In the genomic region with DNA sequence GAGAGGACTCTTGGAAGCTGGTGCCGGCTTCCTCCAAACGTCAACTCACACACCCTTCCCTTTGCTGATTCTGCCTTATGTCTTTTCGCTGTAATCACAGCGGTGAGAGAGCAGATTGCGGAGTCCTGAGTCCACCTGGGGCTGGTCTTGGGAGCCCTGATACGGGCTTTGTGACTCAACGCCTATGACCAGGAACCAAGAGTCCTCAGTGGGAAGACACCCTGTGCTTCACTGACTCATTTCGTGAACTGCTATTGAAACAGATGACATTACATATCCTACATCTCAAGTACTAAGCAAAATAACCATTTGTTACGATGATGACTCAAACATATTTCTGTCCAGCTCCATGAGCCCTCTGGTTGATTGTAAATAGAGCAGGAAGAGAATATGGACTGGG, we compare ENCODE assay signal across 12 cellular contexts.
DNase-seq lines count a peak whose midpoint lies in the region; ATAC-seq and TF ChIP-seq lines count a peak whose summit lies in the region.
"Had no signal": no experiment of that assay in that cellular context is flagged by ENCODE, and none has a peak within 500 bp of the region (broad histone marks: within the 10 kb centered on the region; RNA-seq: fewer than 3 reads in every experiment).

No MANE protein-coding gene starts in this region.

- peak; percentile 97 for ATAC-seq in IMR-90 (ENCODE audit: low read depth)
- ATAC-seq: sciatic nerve had no signal

- peak overlapping the region; percentile 46 for H2BK120ac ChIP-seq in IMR-90 (ENCODE audit: low read depth, low read length)

- no peak; the same call in 1 of the 2 replicates for TF ChIP-seq RAD21 in IMR-90 (IDR thresholded peaks at IDR 0.05; ENCODE audit: low read length)

- peak overlapping the region; percentile 81 for H3K4me2 ChIP-seq in IMR-90 (ENCODE audit: low read depth, low read length)
- H3K4me2 ChIP-seq: KMS-11 had no signal

- no peaks in the 10 kb centered on the region for H3K9me3 ChIP-seq in IMR-90 (ENCODE audit: control insufficient read depth, insufficient read depth, low read length)
- H3K9me3 ChIP-seq: Peyer's patch had no signal

- H3K27me3 Mint-ChIP-seq in chondrocyte (ENCODE audit: low read depth): no peaks in the 10 kb centered on the region

- H2BK20ac ChIP-seq in IMR-90 (ENCODE audit: low read depth, low read length): peak overlapping the region; percentile 38; the same call in 1 of the 2 replicates

- peaks cover 13% of the 10 kb centered on the region for H3K4me1 ChIP-seq in IMR-90 (ENCODE audit: control insufficient read depth, insufficient read depth, low read length)
- H3K4me1 ChIP-seq: Peyer's patch had no signal

- TF ChIP-seq CTCF in GM10266 (IDR thresholded peaks at IDR 0.05; ENCODE audit: control insufficient read depth, insufficient read depth, low read depth, missing control alignments): no peak
- TF ChIP-seq CTCF in IMR-90 (conservative IDR thresholded peaks at IDR 0.05; ENCODE audit: low read depth, low read length): 0 out of 2 replicates have a peak, but pooled peaks have one; percentile 1
- TF ChIP-seq CTCF in chondrocyte (IDR thresholded peaks at IDR 0.05): no peak
- TF ChIP-seq CTCF in retinal pigment epithelial cell (conservative IDR thresholded peaks at IDR 0.05; ENCODE audit: low read depth, low read length): no peak

- H3K18ac ChIP-seq in IMR-90 (ENCODE audit: low read depth, low read length): no peak overlapping the region

- H2AK5ac ChIP-seq in IMR-90 (ENCODE audit: low read depth, low read length): peak overlapping the region; percentile 78; the same call in 1 of the 2 replicates

- dilution Hi-C loops in IMR-90 (cut with HindIII; ENCODE audit: low sequenced_read_pairs, unreplicated experiment): no loop called here

- peaks cover 12% of the 10 kb centered on the region for H3K4me1 Mint-ChIP-seq in chondrocyte (ENCODE audit: low read depth)

- 52% methylated on average over 6 of the region's 9 CpGs; no CpG with 5 or more reads in 1 of the 2 experiments for WGBS in IMR-90 (ENCODE audit: extremely low coverage in 2 of 2, insufficient read length in 1 of 2), 2 experiments

- peaks cover 11% of the 10 kb centered on the region for H3K9me1 ChIP-seq in IMR-90 (ENCODE audit: insufficient read depth, low read length)

- no peak overlapping the region for H3K4me3 Mint-ChIP-seq in chondrocyte (ENCODE audit: unreplicated experiment)

- in situ Hi-C loops in IMR-90 (cut with MboI; ENCODE audit: low sequenced_read_pairs): no loop called here

- peaks cover 13% of the 10 kb centered on the region for H3K36me3 ChIP-seq in IMR-90 (ENCODE audit: control insufficient read depth, insufficient read depth, low read length)

- peaks cover 5 to 13% of the 10 kb centered on the region in 2 experiments; a peak in 2 of 4 replicates for H3K79me1 ChIP-seq in IMR-90 (ENCODE audit: low read depth in 1 of 2, low read length in 2 of 2)

- H4K5ac ChIP-seq in IMR-90 (ENCODE audit: low read depth, low read length): no peak overlapping the region

- 0 out of 2 replicates have a peak overlapping the region, but pooled peaks have one; percentile 29 for H4K91ac ChIP-seq in IMR-90 (ENCODE audit: insufficient read depth, low read depth, low read length)

- peak overlapping the region; percentile 8; the same call in 1 of the 2 replicates for H3K14ac ChIP-seq in IMR-90 (replicated peaks; ENCODE audit: low read depth, low read length)

- 0 out of 3 replicates have a peak overlapping the region, but pooled peaks have one; percentile 79 for H2BK15ac ChIP-seq in IMR-90 (ENCODE audit: low read depth, low read length)

- H3K27me3 ChIP-seq in IMR-90 (ENCODE audit: control insufficient read depth, insufficient read depth, low read length): no peaks in the 10 kb centered on the region
- H3K27me3 ChIP-seq: Peyer's patch had no signal

- no TSS peak for BruUV-seq in IMR-90 (replicated peaks; lab: Mats Ljungman, UMichigan)

- peak overlapping the region; percentile 95 for H3K27ac Mint-ChIP-seq in chondrocyte (ENCODE audit: unreplicated experiment)

- DNase-seq in GM10266 (ENCODE audit: extremely low spot score) (peak; percentile 65), IMR-90 (peak; percentile 98), chondrocyte (ENCODE audit: low spot score) (no peak), retinal pigment epithelial cell (ENCODE audit: low read depth) (peak; percentile 36), NCI-H146 (lab: John Stamatoyannopoulos, UW) (no peak), NCI-H2081 treated with DMSO at 0.1 percent for 48 hours (lab: John Stamatoyannopoulos, UW) (no peak), SW 1271 (lab: John Stamatoyannopoulos, UW) (no peak)
- DNase-seq: activated CD4-positive, CD25-positive, alpha-beta regulatory T cell; activated effector memory CD4-positive, alpha-beta T cell treated with Interleukin-2 at 50 U/mL for 16 hours; Peyer's patch had no signal

- no peak overlapping the region for H3K9ac ChIP-seq in IMR-90 (ENCODE audit: low read depth, low read length)
- H3K9ac ChIP-seq: KMS-11 had no signal

- H2BK5ac ChIP-seq in IMR-90 (ENCODE audit: low read depth, low read length, poor library complexity, severe bottlenecking): peak overlapping the region; percentile 77

- CTCF ChIA-PET in IMR-90 (lab: Yijun Ruan, JAX): no interaction called here

- H2AFZ ChIP-seq in IMR-90 (replicated peaks; ENCODE audit: low read length, poor library complexity): peak overlapping the region; percentile 48

- peak overlapping the region in 1 of 2 experiments; percentile 65; a peak in 1 of 4 replicates for H4K8ac ChIP-seq in IMR-90 (ENCODE audit: low read depth in 2 of 2, low read length in 2 of 2)

- H3K4me3 ChIP-seq in IMR-90 (ENCODE audit: insufficient read depth, low read depth, low read length) (no peak overlapping the region), retinal pigment epithelial cell (ENCODE audit: low read length) (no peak overlapping the region)
- H3K4me3 ChIP-seq: Peyer's patch had no signal

- no peaks in the 10 kb centered on the region for H3K9me3 Mint-ChIP-seq in chondrocyte (ENCODE audit: low read depth)

- peaks cover 10% of the 10 kb centered on the region for H3K36me3 Mint-ChIP-seq in chondrocyte (ENCODE audit: low read depth)

- H3K56ac ChIP-seq in IMR-90 (ENCODE audit: extremely low read depth, insufficient read depth, low read length): 0 out of 2 replicates have a peak overlapping the region, but pooled peaks have one; percentile 2

- peak overlapping the region; percentile 33 for H2AK9ac ChIP-seq in IMR-90 (replicated peaks; ENCODE audit: low read depth, low read length, poor library complexity)

- peak overlapping the region; percentile 47; the same call in 1 of the 2 replicates for H3K23ac ChIP-seq in IMR-90 (ENCODE audit: low read depth, low read length)

- no peak for TF ChIP-seq POLR2A in IMR-90 (IDR thresholded peaks at IDR 0.05; ENCODE audit: low read depth, low read length)

- intact Hi-C loops in IMR-90 (cut with micrococcal nuclease): no loop called here

- H3K4ac ChIP-seq in IMR-90 (ENCODE audit: low read depth, low read length): peak overlapping the region; percentile 76

- H3K27ac ChIP-seq in IMR-90 (ENCODE audit: insufficient read depth, low read length): peak overlapping the region; percentile 29
- H3K27ac ChIP-seq: KMS-11, Peyer's patch had no signal

- POLR2A ChIA-PET in IMR-90 (lab: Charles Lee; ENCODE audit: unreplicated experiment): no interaction called here

- H4K20me1 ChIP-seq in IMR-90 (ENCODE audit: insufficient read depth, low read length): peaks cover 3% of the 10 kb centered on the region; the same call in 1 of the 2 replicates

TF ChIP-seq in IMR-90, 13 proteins besides CTCF, POLR2A, EP300 and RAD21:
- peak; percentile 24; the same call in 1 of the 2 replicates for TF ChIP-seq MXI1 (IDR thresholded peaks at IDR 0.05; ENCODE audit: borderline replicate concordance, low read depth, low read length)
- TF ChIP-seq CEBPB (IDR thresholded peaks at IDR 0.05; ENCODE audit: low read depth, low read length): peak; percentile 64; the same call in 1 of the 2 replicates
- TF ChIP-seq RCOR1 (IDR thresholded peaks at IDR 0.05; ENCODE audit: insufficient replicate concordance, low read length): no peak
- TF ChIP-seq, protein P1, sequence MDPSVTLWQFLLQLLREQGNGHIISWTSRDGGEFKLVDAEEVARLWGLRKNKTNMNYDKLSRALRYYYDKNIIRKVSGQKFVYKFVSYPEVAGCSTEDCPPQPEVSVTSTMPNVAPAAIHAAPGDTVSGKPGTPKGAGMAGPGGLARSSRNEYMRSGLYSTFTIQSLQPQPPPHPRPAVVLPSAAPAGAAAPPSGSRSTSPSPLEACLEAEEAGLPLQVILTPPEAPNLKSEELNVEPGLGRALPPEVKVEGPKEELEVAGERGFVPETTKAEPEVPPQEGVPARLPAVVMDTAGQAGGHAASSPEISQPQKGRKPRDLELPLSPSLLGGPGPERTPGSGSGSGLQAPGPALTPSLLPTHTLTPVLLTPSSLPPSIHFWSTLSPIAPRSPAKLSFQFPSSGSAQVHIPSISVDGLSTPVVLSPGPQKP (IDR thresholded peaks at IDR 0.05; ENCODE audit: borderline replicate concordance, low read depth, low read length): no peak
- peak; percentile 35; the same call in 1 of the 2 replicates for TF ChIP-seq BHLHE40 (IDR thresholded peaks at IDR 0.05; ENCODE audit: low read depth, low read length)
- peak; percentile 62 for TF ChIP-seq MAFK (IDR thresholded peaks at IDR 0.05; ENCODE audit: low read depth, low read length)
- 0 out of 2 replicates have a peak, but pooled peaks have one; percentile 47 for TF ChIP-seq NFE2L2 (IDR thresholded peaks at IDR 0.05; ENCODE audit: low read depth, low read length)
- TF ChIP-seq FOS (IDR thresholded peaks at IDR 0.05; ENCODE audit: low read depth, low read length): peak; percentile 87

Comparison
In these comparisons a context has a peak if more than half of its experiments do, and no peak if none do; other contexts are left out.
1. DNase-seq: peak in GM10266 (single experiment), IMR-90 (single experiment) and retinal pigment epithelial cell (single experiment); none in chondrocyte (single experiment), NCI-H146 (single experiment), NCI-H2081 treated with DMSO at 0.1 percent for 48 hours (single experiment) and SW 1271 (0 of 2).